Comparison of ENCODE assay signal across 1 cellular context in genomic region chr5:116084891-116085715, GRCh38.
TF ChIP-seq lines count a peak whose summit lies in the region.

COMMD10 (plus strand) TSS chr5:116085025.

TF ChIP-seq in HEK293, 187 proteins besides CTCF, POLR2A, EP300 and RAD21 (continued from another document and continues in another):
- TF ChIP-seq ZNF280C (tag by site-specific recombination; IDR thresholded peaks at IDR 0.05) (no peak), ZNF433 (tag by site-specific recombination; IDR thresholded peaks at IDR 0.05; ENCODE audit: low read depth) (no peak), ZNF600 (tag by site-specific recombination; IDR thresholded peaks at IDR 0.05) (peak; percentile 80), OVOL3 (tag by site-specific recombination; IDR thresholded peaks at IDR 0.05) (no peak), ZNF658 (tag by site-specific recombination; IDR thresholded peaks at IDR 0.05) (no peak), ZNF837 (tag by site-specific recombination; IDR thresholded peaks at IDR 0.05) (no peak), ZNF530 (tag by site-specific recombination; IDR thresholded peaks at IDR 0.05; ENCODE audit: low read depth) (no peak), PRDM2 (tag by site-specific recombination; IDR thresholded peaks at IDR 0.05; ENCODE audit: borderline replicate concordance) (no peak), ZNF335 (tag by site-specific recombination; conservative IDR thresholded peaks at IDR 0.05) (peak; percentile 95), OSR2 (tag by site-specific recombination; IDR thresholded peaks at IDR 0.05) (peak; percentile 56), ZNF16 (tag by site-specific recombination; IDR thresholded peaks at IDR 0.05; ENCODE audit: low read depth) (no peak), ZNF654 (tag by site-specific recombination; IDR thresholded peaks at IDR 0.05; ENCODE audit: low read depth) (no peak), ZNF274 (IDR thresholded peaks at IDR 0.05; ENCODE audit: low read length) (no peak), ZNF274 (tag by site-specific recombination; IDR thresholded peaks at IDR 0.05; ENCODE audit: borderline replicate concordance) (no peak), ZNF341 (tag by site-specific recombination; IDR thresholded peaks at IDR 0.05; ENCODE audit: low read depth) (0 out of 2 replicates have a peak, but pooled peaks have one; percentile 29), ZFP41 (tag by site-specific recombination; IDR thresholded peaks at IDR 0.05; ENCODE audit: borderline replicate concordance) (no peak), ZNF596 (tag by site-specific recombination; IDR thresholded peaks at IDR 0.05) (no peak), ZNF792 (tag by site-specific recombination; IDR thresholded peaks at IDR 0.05) (no peak), ZNF747 (tag by site-specific recombination; IDR thresholded peaks at IDR 0.05) (no peak), ZNF133 (tag by site-specific recombination; IDR thresholded peaks at IDR 0.05) (no peak), SETDB1 (IDR thresholded peaks at IDR 0.05; ENCODE audit: insufficient read length, low read length) (no peak), ZNF26 (tag by site-specific recombination; IDR thresholded peaks at IDR 0.05) (no peak), ZNF677 (tag by site-specific recombination; IDR thresholded peaks at IDR 0.05) (no peak), ZNF248 (tag by site-specific recombination; IDR thresholded peaks at IDR 0.05) (no peak), ZNF626 (tag by site-specific recombination; IDR thresholded peaks at IDR 0.05) (no peak), BCL11A (tag by site-specific recombination; IDR thresholded peaks at IDR 0.05; ENCODE audit: low read depth) (no peak), ZSCAN30 (tag by site-specific recombination; IDR thresholded peaks at IDR 0.05) (peak; percentile 64), ZFHX2 (tag by site-specific recombination; conservative IDR thresholded peaks at IDR 0.05) (peak; percentile 20; the same call in 1 of the 2 replicates), ZNF148 (tag by site-specific recombination; IDR thresholded peaks at IDR 0.05; ENCODE audit: borderline replicate concordance) (no peak), ZNF398 (tag by site-specific recombination; IDR thresholded peaks at IDR 0.05) (no peak), GFI1B (tag by site-specific recombination; IDR thresholded peaks at IDR 0.05) (no peak), REST (tag by site-specific recombination; IDR thresholded peaks at IDR 0.05) (no peak; the same call in 1 of the 2 replicates), ZNF449 (tag by site-specific recombination; IDR thresholded peaks at IDR 0.05) (no peak), AEBP2 (tag by site-specific recombination; IDR thresholded peaks at IDR 0.05; ENCODE audit: borderline replicate concordance) (no peak), ZSCAN5A (tag by site-specific recombination; IDR thresholded peaks at IDR 0.05) (no peak), MEIS1 (CRISPR knock-in tag; IDR thresholded peaks at IDR 0.05; ENCODE audit: borderline replicate concordance) (no peak), ZNF544 (tag by site-specific recombination; IDR thresholded peaks at IDR 0.05) (no peak)
